In genomic region chr9:117704597-117704996, GRCh38 we compare ENCODE assay signal across 9 cellular contexts. TPM values are rescaled to one million over a fixed set of nuclear protein-coding genes. Genes with fewer than 3 reads are reported as not detected.
A peak's percentile ranks its signal among the peaks of the same experiment; 100 is the strongest.
DNase-seq lines count a peak whose midpoint lies in the region; ATAC-seq and TF ChIP-seq lines count a peak whose summit lies in the region.
"Had no signal": no experiment of that assay in that cellular context is flagged by ENCODE, and none has a peak within 500 bp of the region (broad histone marks: within the 10 kb centered on the region; RNA-seq: fewer than 3 reads in every experiment).

No MANE protein-coding gene starts in this region.

- no peak overlapping the region for H2AK5ac ChIP-seq in neuronal stem cell (ENCODE audit: low read depth, low read length)

- H3K27ac ChIP-seq in HUES64 (ENCODE audit: low read depth, low read length) (no peak overlapping the region), neuronal stem cell (replicated peaks; ENCODE audit: low read length) (peak overlapping the region; percentile 56), PC-3 (ENCODE audit: low read length) (no peak overlapping the region), foreskin keratinocyte (no peak overlapping the region)

- H3K23ac ChIP-seq in neuronal stem cell (ENCODE audit: low read depth, low read length, poor library complexity): no peak overlapping the region

- H3K4me1 Mint-ChIP-seq in CD14-positive monocyte (peaks cover 63% of the 10 kb centered on the region), endothelial cell (ENCODE audit: unreplicated experiment) (peaks cover 17% of the 10 kb centered on the region)

- H3K79me1 ChIP-seq in neuronal stem cell (ENCODE audit: low read depth, low read length): no peaks in the 10 kb centered on the region

- H3K27ac Mint-ChIP-seq in CD14-positive monocyte: peak overlapping the region; percentile 95 to 98 (median 98)
- H3K27ac Mint-ChIP-seq in endothelial cell (ENCODE audit: unreplicated experiment): peak overlapping the region; percentile 79

- H3K14ac ChIP-seq in neuronal stem cell (ENCODE audit: low read length): no peak overlapping the region

- H2BK12ac ChIP-seq in neuronal stem cell (ENCODE audit: low read length): no peak overlapping the region

- H3K36me3 Mint-ChIP-seq in CD14-positive monocyte (peaks cover 37 to 39% of the 10 kb centered on the region in 2 donors), endothelial cell (ENCODE audit: low read depth, unreplicated experiment) (no peaks in the 10 kb centered on the region)

- POLR2A ChIA-PET in PC-3 (lab: Charles Lee; ENCODE audit: unreplicated experiment): no interaction called here

- H3F3A ChIP-seq in PC-3 (ENCODE audit: low read length, unreplicated experiment): no peaks in the 10 kb centered on the region

- CTCF ChIA-PET in PC-3 (lab: Charles Lee): no interaction called here

- no peak overlapping the region for H4K8ac ChIP-seq in neuronal stem cell (ENCODE audit: low read depth, low read length)

- intact Hi-C loops in CD14-positive monocyte (cut with micrococcal nuclease): loop anchor here (2.0 to 10.0 kb wide), 3 partner anchors 14 to 80 kb away; no protein-coding TSS in a partner anchor
- intact Hi-C loops in PC-3 (cut with micrococcal nuclease): no loop called here

- H3K9me3 Mint-ChIP-seq in CD14-positive monocyte (no peaks in the 10 kb centered on the region), endothelial cell (ENCODE audit: unreplicated experiment) (no peaks in the 10 kb centered on the region)

- no peaks in the 10 kb centered on the region for H3K79me2 ChIP-seq in PC-3 (ENCODE audit: low read length)

- no TSS peak for BruUV-seq in PC-3 (replicated peaks; lab: Mats Ljungman, UMichigan)

- ATAC-seq in PC-3 (no peak), foreskin keratinocyte (no peak)

- H4K91ac ChIP-seq in neuronal stem cell (ENCODE audit: low read depth, low read length, poor library complexity): no peak overlapping the region

- H3K4me3 ChIP-seq in HUES64 (ENCODE audit: low read length) (peak overlapping the region; percentile 33; the same call in 1 of the 2 replicates), neuronal stem cell (ENCODE audit: low read length in 2 of 2) (peak overlapping the region in 1 of 2 donors; percentile 43), PC-3 (ENCODE audit: low read length) (no peak overlapping the region)

- peak overlapping the region; percentile 7; the same call in 1 of the 2 replicates for H3K9ac ChIP-seq in HUES64 (ENCODE audit: low read depth, low read length)
- no peak overlapping the region for H3K9ac ChIP-seq in neuronal stem cell (ENCODE audit: low read depth, low read length, poor library complexity)
- no peak overlapping the region for H3K9ac ChIP-seq in PC-3 (ENCODE audit: low read length)

- no peak overlapping the region for H2BK5ac ChIP-seq in neuronal stem cell (ENCODE audit: low read length)

- peak overlapping the region; percentile 86 for H2AFZ ChIP-seq in neuronal stem cell (ENCODE audit: low read length)
- H2AFZ ChIP-seq in PC-3 (ENCODE audit: low read length): no peak overlapping the region

- H3K4me2 ChIP-seq in neuronal stem cell (ENCODE audit: insufficient read depth, low read length, poor library complexity, severe bottlenecking) (no peak overlapping the region), PC-3 (ENCODE audit: low read length) (no peak overlapping the region)

- H3K36me3 ChIP-seq in HUES64 (ENCODE audit: insufficient read depth, low read length) (no peaks in the 10 kb centered on the region), neuronal stem cell (replicated peaks in 1 of 2; ENCODE audit: control insufficient read depth in 2 of 2, insufficient read depth in 2 of 2, low read length in 2 of 2) (peaks cover 0 to 7% of the 10 kb centered on the region in 2 donors), PC-3 (ENCODE audit: low read depth, low read length) (no peaks in the 10 kb centered on the region)

- no peak for DNase-seq in CD14-positive monocyte (ENCODE audit: low spot score)
- no peak for DNase-seq in endothelial cell (ENCODE audit: low spot score)
- no peak for DNase-seq in neuronal stem cell (ENCODE audit: low spot score)
- DNase-seq in central memory CD4-positive, alpha-beta T cell: no peak
- DNase-seq in cortex of kidney (lab: John Stamatoyannopoulos, UW): no peak
- DNase-seq in PC-3: no peak
- no peak for DNase-seq in foreskin keratinocyte
- DNase-seq: DMS79 had no signal

- no peak overlapping the region for H2BK15ac ChIP-seq in neuronal stem cell (ENCODE audit: low read length)

- no peaks in the 10 kb centered on the region for H3K9me2 ChIP-seq in PC-3 (replicated peaks; ENCODE audit: low read length)

- H3K27me3 Mint-ChIP-seq in CD14-positive monocyte (ENCODE audit: low read depth in 3 of 3) (no peaks in the 10 kb centered on the region), endothelial cell (ENCODE audit: unreplicated experiment) (peaks cover 2% of the 10 kb centered on the region)

- no peak overlapping the region for H2BK120ac ChIP-seq in neuronal stem cell (ENCODE audit: low read depth, low read length)

- TF ChIP-seq CTCF in CD14-positive monocyte (IDR thresholded peaks at IDR 0.05): no peak
- no peak for TF ChIP-seq CTCF in endothelial cell (IDR thresholded peaks at IDR 0.05; ENCODE audit: unreplicated experiment)
- no peak for TF ChIP-seq CTCF in PC-3 (conservative IDR thresholded peaks at IDR 0.05; ENCODE audit: low read depth, low read length)
- TF ChIP-seq CTCF in foreskin keratinocyte (conservative IDR thresholded peaks at IDR 0.05): no peak

- WGBS in HUES64: 100% methylated on average over 1 of the region's 1 CpG
- no CpG with 5 or more reads among the region's 1 CpG for WGBS in neuronal stem cell (ENCODE audit: extremely low coverage in 2 of 2, insufficient read length in 2 of 2, insufficient replicate concordance in 1 of 2), 2 donors

- H3K4me3 Mint-ChIP-seq in CD14-positive monocyte (peak overlapping the region; percentile 96 to 99), endothelial cell (ENCODE audit: unreplicated experiment) (peak overlapping the region; percentile 81)

- H3K18ac ChIP-seq in neuronal stem cell (ENCODE audit: low read length): peak overlapping the region; percentile 76

- H3K27me3 ChIP-seq in HUES64 (ENCODE audit: insufficient read depth, low read length) (no peaks in the 10 kb centered on the region), neuronal stem cell (ENCODE audit: control insufficient read depth in 3 of 3, insufficient read depth in 3 of 3, low read depth in 1 of 3, low read length in 3 of 3) (no peaks in the 10 kb centered on the region), PC-3 (ENCODE audit: low read length) (no peaks in the 10 kb centered on the region), foreskin keratinocyte (no peaks in the 10 kb centered on the region)

- H3K9me3 ChIP-seq in HUES64 (ENCODE audit: insufficient read depth, low read depth, low read length) (no peaks in the 10 kb centered on the region), neuronal stem cell (replicated peaks in 1 of 2; ENCODE audit: control insufficient read depth in 2 of 2, insufficient read depth in 1 of 2, low read depth in 1 of 2, low read length in 2 of 2) (no peaks in the 10 kb centered on the region), PC-3 (ENCODE audit: low read length) (no peaks in the 10 kb centered on the region)

- H3K4ac ChIP-seq in neuronal stem cell (ENCODE audit: low read length): no peak overlapping the region

- no peaks in the 10 kb centered on the region for H4K20me1 ChIP-seq in PC-3 (ENCODE audit: low read length)

- H3K4me1 ChIP-seq in HUES64 (ENCODE audit: insufficient read depth, low read length) (peaks cover 15% of the 10 kb centered on the region), neuronal stem cell (ENCODE audit: control insufficient read depth in 2 of 2, insufficient read depth in 1 of 2, low read depth in 1 of 2, low read length in 2 of 2) (peaks cover 0 to 8% of the 10 kb centered on the region in 2 donors), PC-3 (ENCODE audit: insufficient read depth, low read length) (no peaks in the 10 kb centered on the region), foreskin keratinocyte (no peaks in the 10 kb centered on the region)

RNA-seq across cellular contexts. Expression of gene TLR4, which starts 0.4 kb away (rescaled TPM):
- polyA plus RNA-seq in CD14-positive monocyte: 100 to 1,000 TPM; 174 to 214 TPM
- 1.5 TPM for polyA plus RNA-seq in HUES64 (2013, experiment 1 of 2)
- 1.8 TPM for polyA plus RNA-seq in HUES64 (2013, experiment 2 of 2)
- total RNA-seq in endothelial cell (ENCODE audit: unreplicated experiment): 7.9 TPM
- polyA plus RNA-seq in neuronal stem cell (2013, experiment 1 of 2): 0.29 TPM
- polyA plus RNA-seq in neuronal stem cell (2013, experiment 2 of 2): 0.33 TPM
- 0.06 TPM in 1 of 2 replicates, not detected in the other for total RNA-seq in PC-3 (2014; rRNA removed)
- not detected in 2 replicates for total RNA-seq in foreskin keratinocyte
- not detected in 2 replicates for polyA plus RNA-seq in foreskin keratinocyte
